22 cellular contexts compared by ENCODE assay signal in the genomic region with DNA sequence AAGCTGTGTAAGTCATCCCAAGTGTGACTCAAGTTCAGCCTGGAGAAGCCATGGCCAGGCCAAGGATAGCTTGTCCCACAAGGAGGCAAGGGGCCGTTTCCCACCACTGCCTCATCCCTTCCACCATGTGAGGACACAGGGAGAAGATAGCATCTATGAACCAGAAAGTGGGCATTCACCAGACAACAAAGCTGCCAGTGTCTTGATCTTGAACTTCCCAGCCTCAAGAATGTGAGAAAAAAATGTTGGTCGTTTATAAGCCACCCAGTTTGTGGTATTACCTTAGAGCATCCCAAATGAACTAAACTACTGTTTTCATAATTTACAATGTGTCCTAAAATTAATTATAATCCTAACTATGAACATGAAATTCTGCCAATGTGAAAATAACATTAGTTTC.
DNase-seq lines count a peak whose midpoint lies in the region; ATAC-seq and TF ChIP-seq lines count a peak whose summit lies in the region.
"Had no signal": no experiment of that assay in that cellular context is flagged by ENCODE, and none has a peak within 500 bp of the region (broad histone marks: within the 10 kb centered on the region; RNA-seq: fewer than 3 reads in every experiment).

No MANE protein-coding gene starts in this region.

- no peak for TF ChIP-seq CTCF in activated CD8-positive, alpha-beta T cell treated with anti-CD3 and anti-CD28 coated beads for 36 hours (IDR thresholded peaks at IDR 0.05)
- TF ChIP-seq CTCF in CD4-positive, alpha-beta T cell (IDR thresholded peaks at IDR 0.05), result no peak

- H3K27ac Mint-ChIP-seq in activated CD8-positive, alpha-beta T cell treated with anti-CD3 and anti-CD28 coated beads for 36 hours, result peak overlapping the region; percentile 94
- H3K27ac Mint-ChIP-seq in activated CD8-positive, alpha-beta T cell treated with anti-CD3 and anti-CD28 coated beads, Interleukin-2, amount 10 ng/mL, durations not matched to agents 7 days and 5 days, result no peak overlapping the region
- peak overlapping the region; percentile 69 for H3K27ac Mint-ChIP-seq in CD4-positive, alpha-beta T cell
- H3K27ac Mint-ChIP-seq: B cell, GM23338, IgD-negative memory B cell had no signal

- H3K36me3 ChIP-seq in KOPT-K1 (ENCODE audit: insufficient read depth, low read length) (peaks cover 27% of the 10 kb centered on the region), endocrine pancreas (ENCODE audit: control insufficient read depth, insufficient read depth, low read length) (no peaks in the 10 kb centered on the region)
- H3K36me3 ChIP-seq: MG63 had no signal

- peaks cover 18% of the 10 kb centered on the region for H3K4me1 ChIP-seq in endocrine pancreas (ENCODE audit: control insufficient read depth, insufficient read depth, low read length)

- no peak for ATAC-seq in activated CD8-positive, alpha-beta T cell treated with anti-CD3 and anti-CD28 coated beads for 36 hours
- ATAC-seq in activated CD8-positive, alpha-beta T cell treated with anti-CD3 and anti-CD28 coated beads, Interleukin-2, amount 10 ng/mL, durations not matched to agents 7 days and 5 days, result no peak
- ATAC-seq in CD4-positive, alpha-beta T cell (ENCODE audit: poor library complexity), result no peak
- ATAC-seq in GM18867 (IDR thresholded peaks at IDR 0.05; ENCODE audit: unreplicated experiment), result no peak
- ATAC-seq: GM23338, PC-3 had no signal

- no peak overlapping the region for H3K27ac ChIP-seq in CD4-positive, alpha-beta T cell (ENCODE audit: low read depth, low read length)
- peak overlapping the region; percentile 56 for H3K27ac ChIP-seq in KOPT-K1 (ENCODE audit: low read depth, low read length, poor library complexity, severe bottlenecking)

- H3K9me3 ChIP-seq in CD4-positive, alpha-beta T cell (ENCODE audit: control insufficient read depth, low read length), result peaks cover 4% of the 10 kb centered on the region
- H3K9me3 ChIP-seq in KOPT-K1 (ENCODE audit: insufficient read depth, low read length, poor library complexity, severe bottlenecking) (peaks cover 16% of the 10 kb centered on the region), endocrine pancreas (ENCODE audit: control insufficient read depth, low read length) (no peaks in the 10 kb centered on the region)
- H3K9me3 ChIP-seq: MG63 had no signal

- no peak overlapping the region for H3K4me3 Mint-ChIP-seq in activated CD8-positive, alpha-beta T cell treated with anti-CD3 and anti-CD28 coated beads for 36 hours
- no peak overlapping the region for H3K4me3 Mint-ChIP-seq in activated CD8-positive, alpha-beta T cell treated with anti-CD3 and anti-CD28 coated beads, Interleukin-2, amount 10 ng/mL, durations not matched to agents 7 days and 5 days
- no peak overlapping the region for H3K4me3 Mint-ChIP-seq in CD4-positive, alpha-beta T cell
- H3K4me3 Mint-ChIP-seq: B cell, GM23338, IgD-negative memory B cell had no signal

- intact Hi-C loops in activated CD8-positive, alpha-beta T cell treated with anti-CD3 and anti-CD28 coated beads for 36 hours (cut with micrococcal nuclease), result no loop called here
- intact Hi-C loops in CD4-positive, alpha-beta T cell (cut with DNase I, micrococcal nuclease), result no loop called here

- H3K9me3 Mint-ChIP-seq in activated CD8-positive, alpha-beta T cell treated with anti-CD3 and anti-CD28 coated beads for 36 hours, result peaks cover 7% of the 10 kb centered on the region
- H3K9me3 Mint-ChIP-seq in activated CD8-positive, alpha-beta T cell treated with anti-CD3 and anti-CD28 coated beads, Interleukin-2, amount 10 ng/mL, durations not matched to agents 7 days and 5 days (ENCODE audit: insufficient read depth), result peaks cover 20% of the 10 kb centered on the region
- H3K9me3 Mint-ChIP-seq in CD4-positive, alpha-beta T cell, result peaks cover 5% of the 10 kb centered on the region
- H3K9me3 Mint-ChIP-seq: GM23338 had no signal

- H3K27me3 Mint-ChIP-seq in activated CD8-positive, alpha-beta T cell treated with anti-CD3 and anti-CD28 coated beads for 36 hours, result no peaks in the 10 kb centered on the region
- H3K27me3 Mint-ChIP-seq in activated CD8-positive, alpha-beta T cell treated with anti-CD3 and anti-CD28 coated beads, Interleukin-2, amount 10 ng/mL, durations not matched to agents 7 days and 5 days (ENCODE audit: low read depth), result no peaks in the 10 kb centered on the region
- no peaks in the 10 kb centered on the region for H3K27me3 Mint-ChIP-seq in CD4-positive, alpha-beta T cell
- H3K27me3 Mint-ChIP-seq: B cell, IgD-negative memory B cell had no signal

- H3K27me3 ChIP-seq in CD4-positive, alpha-beta T cell (ENCODE audit: control insufficient read depth, insufficient read depth, low read length), result no peaks in the 10 kb centered on the region
- H3K27me3 ChIP-seq in endocrine pancreas (ENCODE audit: control insufficient read depth, insufficient read depth, low read length), result no peaks in the 10 kb centered on the region
- H3K27me3 ChIP-seq: MG63 had no signal

- CTCF ChIA-PET in activated CD8-positive, alpha-beta T cell treated with anti-CD3 and anti-CD28 coated beads for 36 hours (lab: Charles Lee), result interaction anchor here (1.0 to 2.2 kb wide), 7 partner anchors 8 to 100 kb away, joined by 3 to 8 read pairs (median 3); no protein-coding TSS in a partner anchor
- CTCF ChIA-PET in activated CD8-positive, alpha-beta T cell treated with anti-CD3 and anti-CD28 coated beads, Interleukin-2, amount 10 ng/mL, durations not matched to agents 7 days and 5 days (lab: Charles Lee), result interaction anchor here (0.9 to 1.6 kb wide), 3 partner anchors 23 to 405 kb away, joined by 3 to 7 read pairs (median 3); no protein-coding TSS in a partner anchor
- CTCF ChIA-PET in CD4-positive, alpha-beta T cell (lab: Charles Lee), result interaction anchor here (1.4 kb wide), 1 partner anchor 30 kb away, joined by 4 read pairs; no protein-coding TSS in a partner anchor

- POLR2A ChIA-PET in activated CD8-positive, alpha-beta T cell treated with anti-CD3 and anti-CD28 coated beads for 36 hours (lab: Charles Lee), result interaction anchor here (1.0 to 1.2 kb wide), 3 partner anchors 14 to 32 kb away, joined by 3 read pairs; no protein-coding TSS in a partner anchor
- POLR2A ChIA-PET in activated CD8-positive, alpha-beta T cell treated with anti-CD3 and anti-CD28 coated beads, Interleukin-2, amount 10 ng/mL, durations not matched to agents 7 days and 5 days (lab: Charles Lee), result no interaction called here
- POLR2A ChIA-PET in CD4-positive, alpha-beta T cell (lab: Charles Lee), result interaction anchor here (0.6 to 2.2 kb wide), 4 partner anchors 9 to 45 kb away, joined by 3 to 13 read pairs (median 6); no protein-coding TSS in a partner anchor

- peaks cover 35% of the 10 kb centered on the region for H3K4me1 Mint-ChIP-seq in activated CD8-positive, alpha-beta T cell treated with anti-CD3 and anti-CD28 coated beads for 36 hours (ENCODE audit: low read depth)
- H3K4me1 Mint-ChIP-seq in activated CD8-positive, alpha-beta T cell treated with anti-CD3 and anti-CD28 coated beads, Interleukin-2, amount 10 ng/mL, durations not matched to agents 7 days and 5 days (ENCODE audit: low read depth), result peaks cover 28% of the 10 kb centered on the region
- H3K4me1 Mint-ChIP-seq in CD4-positive, alpha-beta T cell (ENCODE audit: low read depth), result peaks cover 76% of the 10 kb centered on the region
- H3K4me1 Mint-ChIP-seq: GM23338 had no signal

- H3K36me3 Mint-ChIP-seq in activated CD8-positive, alpha-beta T cell treated with anti-CD3 and anti-CD28 coated beads for 36 hours (ENCODE audit: low read depth), result peaks cover 9% of the 10 kb centered on the region
- H3K36me3 Mint-ChIP-seq in activated CD8-positive, alpha-beta T cell treated with anti-CD3 and anti-CD28 coated beads, Interleukin-2, amount 10 ng/mL, durations not matched to agents 7 days and 5 days (ENCODE audit: low read depth), result peaks cover 16% of the 10 kb centered on the region
- H3K36me3 Mint-ChIP-seq in CD4-positive, alpha-beta T cell (ENCODE audit: low read depth), result peaks cover 66% of the 10 kb centered on the region
- H3K36me3 Mint-ChIP-seq: IgD-negative memory B cell had no signal

- no peak overlapping the region for H3K9ac ChIP-seq in endocrine pancreas (ENCODE audit: control insufficient read depth, insufficient read depth, low read length)

- peak overlapping the region; percentile 31 for H3K4me3 ChIP-seq in endocrine pancreas (ENCODE audit: control insufficient read depth, insufficient read depth, low read length)
- H3K4me3 ChIP-seq: GM23338, MG63 had no signal

- no peak for DNase-seq in activated CD8-positive, alpha-beta T cell treated with anti-CD3 and anti-CD28 coated beads for 36 hours
- no peak for DNase-seq in activated CD8-positive, alpha-beta T cell treated with anti-CD3 and anti-CD28 coated beads, Interleukin-2, amount 10 ng/mL, durations not matched to agents 7 days and 5 days
- no peak for DNase-seq in CD4-positive, alpha-beta T cell
- no peak for DNase-seq in OCI-M1 (lab: John Stamatoyannopoulos, UW)
- DNase-seq: Calu3, EL, HCEC 1CT, Kasumi-1, MG63, NCI-H1048, NCI-H1436, NCI-H1930, NCI-H345, NCI-H524 treated with DMSO at 0.1 percent for 48 hours, PC-3, RPMI8226 had no signal
